19 cellular contexts compared by ENCODE assay signal in genomic region chr4:86661418-86661817, GRCh38.
DNase-seq lines count a peak whose midpoint lies in the region; FAIRE-seq and TF ChIP-seq lines count a peak whose summit lies in the region.
"Had no signal": no experiment of that assay in that cellular context is flagged by ENCODE, and none has a peak within 500 bp of the region (broad histone marks: within the 10 kb centered on the region; RNA-seq: fewer than 3 reads in every experiment).

No MANE protein-coding gene starts in this region.

- BruUV-seq in MCF 10A (replicated peaks; lab: Mats Ljungman, UMichigan), result no TSS peak

- TF ChIP-seq CTCF in MCF 10A (IDR thresholded peaks at IDR 0.05; ENCODE audit: unreplicated experiment) (no peak), breast epithelium (IDR thresholded peaks at IDR 0.05) (no peak), chondrocyte (IDR thresholded peaks at IDR 0.05) (no peak), keratinocyte (optimal IDR thresholded peaks at IDR 0.05 in 1 of 3, IDR thresholded peaks at IDR 0.05 in 1 of 3, conservative IDR thresholded peaks at IDR 0.05 in 1 of 3; ENCODE audit: extremely low read depth in 1 of 3, insufficient read depth in 2 of 3, low read length in 3 of 3) (no peak)

- H3K9me3 ChIP-seq in breast epithelium, result no peaks in the 10 kb centered on the region
- no peaks in the 10 kb centered on the region for H3K9me3 ChIP-seq in keratinocyte (ENCODE audit: control insufficient read depth, low read depth, low read length)

- H3K27me3 ChIP-seq in breast epithelium (no peaks in the 10 kb centered on the region), keratinocyte (ENCODE audit: control insufficient read depth, extremely low read depth, insufficient read depth, low read length) (no peaks in the 10 kb centered on the region)
- H3K27me3 ChIP-seq: BLaER1 had no signal

- H3K4me3 Mint-ChIP-seq in MCF 10A (ENCODE audit: unreplicated experiment) (no peak overlapping the region), chondrocyte (ENCODE audit: unreplicated experiment) (no peak overlapping the region)
- H3K4me3 Mint-ChIP-seq: CD8-positive, alpha-beta T cell; H9; IgD-negative memory B cell had no signal

- no peak overlapping the region for H3K4me3 ChIP-seq in breast epithelium
- no peak overlapping the region for H3K4me3 ChIP-seq in keratinocyte (ENCODE audit: control insufficient read depth in 2 of 3, extremely low read depth in 1 of 3, insufficient read depth in 2 of 3, low read depth in 1 of 3, low read length in 3 of 3)
- H3K4me3 ChIP-seq: BLaER1, GM12878 had no signal

- no peak for FAIRE-seq in keratinocyte (lab: Jason Lieb, UNC)
- FAIRE-seq: GM12878, H1, HepG2 had no signal

- H3K27ac ChIP-seq in breast epithelium (no peak overlapping the region), keratinocyte (ENCODE audit: control insufficient read depth, insufficient read depth, low read length) (peak overlapping the region; percentile 65)
- H3K27ac ChIP-seq: 22Rv1, BLaER1 had no signal

- POLR2A ChIA-PET in MCF 10A (lab: Yijun Ruan, JAX), result interaction anchor here (0.5 to 1.4 kb wide), 7 partner anchors 12 to 220 kb away, joined by 3 to 5 read pairs (median 3); partner anchors contain the start of gene PTPN13

- no peak overlapping the region for H3K4me2 ChIP-seq in keratinocyte (ENCODE audit: control insufficient read depth, extremely low read depth, insufficient read depth, low read depth, low read length)
- H3K4me2 ChIP-seq: BLaER1 had no signal

- no peaks in the 10 kb centered on the region for H3K9me1 ChIP-seq in keratinocyte (ENCODE audit: control insufficient read depth, extremely low read depth, insufficient read depth, low read length)

- H3K4me1 ChIP-seq in breast epithelium, result no peaks in the 10 kb centered on the region
- peaks cover 28% of the 10 kb centered on the region for H3K4me1 ChIP-seq in keratinocyte (ENCODE audit: control insufficient read depth, extremely low read depth, insufficient read depth, low read length)
- H3K4me1 ChIP-seq: BLaER1 had no signal

- H3K27me3 Mint-ChIP-seq in MCF 10A (ENCODE audit: insufficient read depth, unreplicated experiment) (no peaks in the 10 kb centered on the region), chondrocyte (ENCODE audit: low read depth) (no peaks in the 10 kb centered on the region)

- dilution Hi-C loops in keratinocyte (cut with MboI; ENCODE audit: extremely low pct_ligation_motif_present, low sequenced_read_pairs), result no loop called here

- H2AFZ ChIP-seq in keratinocyte (ENCODE audit: control insufficient read depth, low read length), result no peak overlapping the region

- TF ChIP-seq POLR2A in breast epithelium (IDR thresholded peaks at IDR 0.05), result no peak

- H3K36me3 Mint-ChIP-seq in MCF 10A (ENCODE audit: insufficient read depth, unreplicated experiment) (peaks cover 6% of the 10 kb centered on the region), chondrocyte (ENCODE audit: low read depth) (peaks cover 7% of the 10 kb centered on the region)
- H3K36me3 Mint-ChIP-seq: CD8-positive, alpha-beta T cell had no signal

- H3K9me3 Mint-ChIP-seq in MCF 10A (ENCODE audit: unreplicated experiment) (peaks cover 11% of the 10 kb centered on the region), chondrocyte (ENCODE audit: low read depth) (peaks cover 7% of the 10 kb centered on the region)
- H3K9me3 Mint-ChIP-seq: CD8-positive, alpha-beta T cell had no signal

- CTCF ChIA-PET in MCF 10A (lab: Yijun Ruan, JAX), result no interaction called here

- no peaks in the 10 kb centered on the region for H4K20me1 ChIP-seq in keratinocyte (ENCODE audit: control insufficient read depth, extremely low read depth, insufficient read depth, low read length)
- H4K20me1 ChIP-seq: BLaER1 had no signal

- intact Hi-C loops in MCF 10A (cut with micrococcal nuclease), result no loop called here
- intact Hi-C loops in breast epithelium (cut with DNase I; ENCODE audit: low total_unique reads), result no loop called here

- peak overlapping the region; percentile 70 for H3K27ac Mint-ChIP-seq in MCF 10A (ENCODE audit: low read depth, unreplicated experiment)
- H3K27ac Mint-ChIP-seq in chondrocyte (ENCODE audit: unreplicated experiment), result peak overlapping the region; percentile 9
- H3K27ac Mint-ChIP-seq: CD8-positive, alpha-beta T cell; IgD-negative memory B cell had no signal

- no peak for DNase-seq in MCF 10A (ENCODE audit: unreplicated experiment)
- no peak for DNase-seq in breast epithelium (ENCODE audit: low spot score in 2 of 2)
- DNase-seq in chondrocyte (ENCODE audit: low spot score), result no peak
- no peak for DNase-seq in keratinocyte (ENCODE audit: low read depth, low spot score)
- DNase-seq in NCI-H2029 (lab: John Stamatoyannopoulos, UW), result no peak
- no peak for DNase-seq in putamen (ENCODE audit: low spot score)
- DNase-seq in NCI-H146 treated with DMSO at 0.1 percent for 48 hours (lab: John Stamatoyannopoulos, UW; ENCODE audit: unreplicated experiment), result no peak
- DNase-seq: Calu3; CD8-positive, alpha-beta T cell; DMS53; DND-41; EL; H9 had no signal

- H3K36me3 ChIP-seq in breast epithelium, result no peaks in the 10 kb centered on the region
- no peaks in the 10 kb centered on the region for H3K36me3 ChIP-seq in keratinocyte (ENCODE audit: control insufficient read depth in 2 of 2, extremely low read depth in 1 of 2, insufficient read depth in 2 of 2, low read length in 2 of 2)
- H3K36me3 ChIP-seq: BLaER1 had no signal

- H3K4me1 Mint-ChIP-seq in MCF 10A (ENCODE audit: insufficient read depth, unreplicated experiment) (peaks cover 16% of the 10 kb centered on the region), chondrocyte (ENCODE audit: low read depth) (peaks cover 13% of the 10 kb centered on the region)
- H3K4me1 Mint-ChIP-seq: IgD-negative memory B cell had no signal

- H3K9ac ChIP-seq in keratinocyte (ENCODE audit: control insufficient read depth, extremely low read depth, insufficient read depth, low read length), result no peak overlapping the region
- H3K9ac ChIP-seq: BLaER1 had no signal

- H3K79me2 ChIP-seq in keratinocyte (ENCODE audit: control insufficient read depth, insufficient read depth, low read length), result peaks cover 42% of the 10 kb centered on the region
